14 cellular contexts compared by ENCODE assay signal in genomic region chr15:48433226-48433886, GRCh38.
DNase-seq lines count a peak whose midpoint lies in the region; ATAC-seq and TF ChIP-seq lines count a peak whose summit lies in the region.
"Had no signal": no experiment of that assay in that cellular context is flagged by ENCODE, and none has a peak within 500 bp of the region (broad histone marks: within the 10 kb centered on the region; RNA-seq: fewer than 3 reads in every experiment).

No MANE protein-coding gene starts in this region.

- no peaks in the 10 kb centered on the region for H3K4me1 ChIP-seq in adrenal gland (replicated peaks in 1 of 2)
- H3K4me1 ChIP-seq: suprapubic skin had no signal

- H3K27me3 Mint-ChIP-seq in MCF 10A (ENCODE audit: insufficient read depth, unreplicated experiment), result no peaks in the 10 kb centered on the region
- H3K27me3 Mint-ChIP-seq: B cell had no signal

- CTCF ChIA-PET in MCF 10A (lab: Yijun Ruan, JAX), result no interaction called here

- peaks cover 0 to 53% of the 10 kb centered on the region in 2 donors for H3K36me3 ChIP-seq in adrenal gland (replicated peaks in 1 of 2)

- no peak overlapping the region for H3K4me3 Mint-ChIP-seq in MCF 10A (ENCODE audit: unreplicated experiment)
- H3K4me3 Mint-ChIP-seq: B cell had no signal

- H3K27ac ChIP-seq in adrenal gland, result peak overlapping the region in 3 of 5 donors; percentile 5 to 65 (median 48)
- H3K27ac ChIP-seq: brain microvascular endothelial cell, suprapubic skin had no signal

- TF ChIP-seq CTCF in adrenal gland (IDR thresholded peaks at IDR 0.05) (no peak), MCF 10A (IDR thresholded peaks at IDR 0.05; ENCODE audit: unreplicated experiment) (no peak)

- H3K36me3 Mint-ChIP-seq in MCF 10A (ENCODE audit: insufficient read depth, unreplicated experiment), result peaks cover 11% of the 10 kb centered on the region

- H3K9me3 Mint-ChIP-seq in MCF 10A (ENCODE audit: unreplicated experiment), result no peaks in the 10 kb centered on the region

- POLR2A ChIA-PET in MCF 10A (lab: Yijun Ruan, JAX), result no interaction called here

- H3K9me3 ChIP-seq in adrenal gland (replicated peaks in 1 of 3), result no peaks in the 10 kb centered on the region
- H3K9me3 ChIP-seq: suprapubic skin had no signal

- TF ChIP-seq POLR2A in adrenal gland (IDR thresholded peaks at IDR 0.05), result no peak

- H3K27ac Mint-ChIP-seq in MCF 10A (ENCODE audit: low read depth, unreplicated experiment), result no peak overlapping the region
- H3K27ac Mint-ChIP-seq: B cell had no signal

- no peaks in the 10 kb centered on the region for H3K27me3 ChIP-seq in adrenal gland
- H3K27me3 ChIP-seq: brain microvascular endothelial cell, suprapubic skin had no signal

- intact Hi-C loops in adrenal gland (cut with DNase I) (loop anchor here in 1 of 2 donors (10.0 kb wide), 1 partner anchor 79 kb away; no protein-coding TSS in a partner anchor), MCF 10A (cut with micrococcal nuclease) (no loop called here)

- H3K4me1 Mint-ChIP-seq in MCF 10A (ENCODE audit: insufficient read depth, unreplicated experiment), result no peaks in the 10 kb centered on the region
- H3K4me1 Mint-ChIP-seq: B cell had no signal

- WGBS in adrenal gland, 4 donors, result 68 to 80% (median 73%) methylated on average over 3 of the region's 3 CpGs

- ATAC-seq in GM19035 (IDR thresholded peaks at IDR 0.05; ENCODE audit: unreplicated experiment), result peak; percentile 81
- ATAC-seq in HG03095 (IDR thresholded peaks at IDR 0.05; ENCODE audit: unreplicated experiment), result peak; percentile 80
- ATAC-seq: Right ventricle myocardium inferior had no signal

- BruUV-seq in MCF 10A (replicated peaks; lab: Mats Ljungman, UMichigan), result no TSS peak

- H3K4me3 ChIP-seq in adrenal gland, result no peak overlapping the region
- H3K4me3 ChIP-seq: suprapubic skin had no signal

- DNase-seq in AG08395 (ENCODE audit: low spot score), result peak; percentile 62
- DNase-seq in adrenal gland, result peak in 6 of 7 donors; percentile 44 to 74 (median 56)
- no peak for DNase-seq in middle frontal gyrus (ENCODE audit: extremely low spot score, low spot score)
- no peak for DNase-seq in activated CD4-positive, CD25-positive, alpha-beta regulatory T cell treated with anti-CD3 and anti-CD28 coated beads, Interleukin-2, amount 50 U/mL, for 72 hours
- DNase-seq in SW480 (ENCODE audit: low spot score), result no peak
- no peak for DNase-seq in MCF 10A (ENCODE audit: unreplicated experiment)
- DNase-seq: activated CD4-positive, alpha-beta T cell treated with anti-CD3 and anti-CD28 coated beads, Interleukin-2, amount 50 U/mL, for 48 hours; brain microvascular endothelial cell; NCI-H1436 had no signal

Comparison
In these comparisons a context has a peak if more than half of its experiments do, and no peak if none do; other contexts are left out.
1. DNase-seq: peak in AG08395 (single experiment) and adrenal gland (6 of 7); none in middle frontal gyrus (single experiment), activated CD4-positive, CD25-positive, alpha-beta regulatory T cell treated with anti-CD3 and anti-CD28 coated beads, Interleukin-2, amount 50 U/mL, for 72 hours (single experiment), SW480 (single experiment) and MCF 10A (single experiment).